In the genomic region with DNA sequence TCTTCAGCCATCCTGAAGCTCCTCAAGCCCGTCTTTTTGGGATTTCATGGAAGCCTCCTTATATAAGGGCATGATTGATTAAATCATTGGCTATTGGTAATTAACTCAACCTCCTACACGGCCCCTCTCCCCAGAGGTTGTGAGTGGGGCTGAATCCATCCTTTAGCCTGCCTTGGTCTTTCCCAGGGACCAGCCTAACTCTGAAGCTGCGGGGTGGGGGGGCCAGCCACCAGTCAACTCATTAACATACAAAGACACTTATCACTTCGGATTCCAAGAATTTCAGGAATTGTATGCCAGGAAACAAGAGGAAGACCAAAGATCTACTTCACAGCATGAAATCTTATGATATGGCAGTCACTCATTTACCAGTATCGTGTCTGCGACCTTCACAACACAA, we compare ENCODE assay signal across 22 cellular contexts. TPM values are rescaled to one million over a fixed set of nuclear protein-coding genes. Genes with fewer than 3 reads are reported as not detected.
DNase-seq lines count a peak whose midpoint lies in the region; FAIRE-seq and TF ChIP-seq lines count a peak whose summit lies in the region.
"Had no signal": no experiment of that assay in that cellular context is flagged by ENCODE, and none has a peak within 500 bp of the region (broad histone marks: within the 10 kb centered on the region; RNA-seq: fewer than 3 reads in every experiment).

No MANE protein-coding gene starts in this region.

- peaks cover 98% of the 10 kb centered on the region for H4K20me1 ChIP-seq in astrocyte (ENCODE audit: insufficient read depth, low read length)
- H4K20me1 ChIP-seq in hepatocyte (ENCODE audit: insufficient read depth, poor library complexity, severe bottlenecking) = peaks cover 3% of the 10 kb centered on the region
- H4K20me1 ChIP-seq: BLaER1 treated with 17β-estradiol and CSF1 and Interleukin-3, amounts not matched to agents 10 nM and 100 nM had no signal

- H3K27ac Mint-ChIP-seq in astrocyte (ENCODE audit: unreplicated experiment) (no peak overlapping the region), endodermal cell (peak overlapping the region; percentile 89), nephron (peak overlapping the region in 2 of 3 experiments; percentile 9 to 77)
- H3K27ac Mint-ChIP-seq: CD8-positive, alpha-beta T cell; GM23338; IgD-negative memory B cell had no signal

- H3K27me3 ChIP-seq in astrocyte (ENCODE audit: insufficient read depth, low read length) (no peaks in the 10 kb centered on the region), endodermal cell (ENCODE audit: control insufficient read depth, insufficient read depth, low read length, poor library complexity, severe bottlenecking) (no peaks in the 10 kb centered on the region), stomach smooth muscle (ENCODE audit: control insufficient read depth in 1 of 2, insufficient read depth in 2 of 2, low read length in 2 of 2) (no peaks in the 10 kb centered on the region), hepatocyte (no peaks in the 10 kb centered on the region), SJCRH30 (no peaks in the 10 kb centered on the region)

- H3K4me2 ChIP-seq in astrocyte (ENCODE audit: low read length) = no peak overlapping the region
- no peak overlapping the region for H3K4me2 ChIP-seq in hepatocyte
- H3K4me2 ChIP-seq: BLaER1 treated with 17β-estradiol and CSF1 and Interleukin-3, amounts not matched to agents 10 nM and 100 nM; GM23338; PC-9 had no signal

- no peak overlapping the region for H3K9ac ChIP-seq in astrocyte (ENCODE audit: low read length)
- H3K9ac ChIP-seq in endodermal cell (ENCODE audit: extremely low read depth, low read length, poor library complexity, severe bottlenecking) = peak overlapping the region; percentile 31
- H3K9ac ChIP-seq in stomach smooth muscle (ENCODE audit: low read length in 2 of 2) = no peak overlapping the region
- H3K9ac ChIP-seq: BLaER1 treated with 17β-estradiol and CSF1 and Interleukin-3, amounts not matched to agents 10 nM and 100 nM had no signal

- DNase-seq in astrocyte (ENCODE audit: low read depth) (no peak), endodermal cell (peak; percentile 81), hepatocyte (ENCODE audit: low spot score) (no peak), SKM-1 treated with dmso at 0.1 percent for 144 hours (lab: John Stamatoyannopoulos, UW; ENCODE audit: unreplicated experiment) (no peak), SJCRH30 (no peak)
- DNase-seq: Calu3; CD8-positive, alpha-beta T cell; GF-D8; HCEC 1CT; Karpas-422; NCI-H1417 treated with DMSO at 0.1 percent for 48 hours; NCI-H1930; NCI-H345; NCI-H526; PC-9 had no signal

- H3K4me3 Mint-ChIP-seq in astrocyte (ENCODE audit: unreplicated experiment) = peak overlapping the region; percentile 4
- H3K4me3 Mint-ChIP-seq in endodermal cell = peak overlapping the region; percentile 38
- H3K4me3 Mint-ChIP-seq in nephron = no peak overlapping the region
- H3K4me3 Mint-ChIP-seq: CD8-positive, alpha-beta T cell; GM23338; IgD-negative memory B cell had no signal

- WGBS in endodermal cell (ENCODE audit: insufficient coverage in 1 of 2, insufficient read length in 1 of 2), 2 experiments = 46 to 63% methylated on average over 1 to 6 of the region's 6 CpGs
- WGBS in hepatocyte (ENCODE audit: low lambda C conversion rate, missing lambda C conversion rate) = 78% methylated on average over 6 of the region's 6 CpGs

- peaks cover 19% of the 10 kb centered on the region for H3K4me1 ChIP-seq in astrocyte (ENCODE audit: insufficient read depth, low read length)
- H3K4me1 ChIP-seq in endodermal cell (ENCODE audit: control insufficient read depth, insufficient read depth, low read length) = peaks cover 30% of the 10 kb centered on the region
- H3K4me1 ChIP-seq in stomach smooth muscle (ENCODE audit: control insufficient read depth, insufficient read depth, low read length) = peaks cover 74% of the 10 kb centered on the region
- H3K4me1 ChIP-seq in hepatocyte (ENCODE audit: insufficient read depth) = peaks cover 20% of the 10 kb centered on the region
- no peaks in the 10 kb centered on the region; the same call in none of the 2 replicates for H3K4me1 ChIP-seq in SJCRH30

- peaks cover 14% of the 10 kb centered on the region for H3K36me3 Mint-ChIP-seq in astrocyte (ENCODE audit: low read depth, unreplicated experiment)
- H3K36me3 Mint-ChIP-seq in endodermal cell (ENCODE audit: low read depth) = peaks cover 51% of the 10 kb centered on the region
- H3K36me3 Mint-ChIP-seq in nephron (ENCODE audit: low read depth) = peaks cover 8% of the 10 kb centered on the region
- H3K36me3 Mint-ChIP-seq: CD8-positive, alpha-beta T cell; IgD-negative memory B cell had no signal

- H3K9me3 ChIP-seq in astrocyte (ENCODE audit: insufficient read depth, low read depth, low read length) = no peaks in the 10 kb centered on the region
- peaks cover 26% of the 10 kb centered on the region for H3K9me3 ChIP-seq in endodermal cell (ENCODE audit: control insufficient read depth, low read length)
- H3K9me3 ChIP-seq in stomach smooth muscle (ENCODE audit: control insufficient read depth in 2 of 2, low read length in 2 of 2) = no peaks in the 10 kb centered on the region
- H3K9me3 ChIP-seq in hepatocyte (ENCODE audit: low read depth) = no peaks in the 10 kb centered on the region
- H3K9me3 ChIP-seq in SJCRH30 (replicated peaks) = 0 out of 2 replicates have a peak, but pooled peaks cover 3% of the 10 kb centered on the region
- H3K9me3 ChIP-seq: BLaER1 treated with 17β-estradiol and CSF1 and Interleukin-3, amounts not matched to agents 10 nM and 100 nM had no signal

- H3K9me3 Mint-ChIP-seq in astrocyte (ENCODE audit: unreplicated experiment) (no peaks in the 10 kb centered on the region), endodermal cell (peaks cover 6% of the 10 kb centered on the region), nephron (no peaks in the 10 kb centered on the region)
- H3K9me3 Mint-ChIP-seq: CD8-positive, alpha-beta T cell; GM23338 had no signal

- H3K27me3 Mint-ChIP-seq in astrocyte (ENCODE audit: low read depth, unreplicated experiment) (no peaks in the 10 kb centered on the region), endodermal cell (ENCODE audit: insufficient read depth) (no peaks in the 10 kb centered on the region), nephron (ENCODE audit: low read depth) (no peaks in the 10 kb centered on the region)

- H3K79me2 ChIP-seq in astrocyte (ENCODE audit: insufficient read depth, low read length) = peaks cover 100% of the 10 kb centered on the region
- peaks cover 49% of the 10 kb centered on the region for H3K79me2 ChIP-seq in hepatocyte

- no peak for TF ChIP-seq CTCF in astrocyte (IDR thresholded peaks at IDR 0.05; ENCODE audit: insufficient read depth, low read depth, low read length)
- no peak for TF ChIP-seq CTCF in endodermal cell (conservative IDR thresholded peaks at IDR 0.05)
- no peak for TF ChIP-seq CTCF in nephron (IDR thresholded peaks at IDR 0.05; ENCODE audit: unreplicated experiment in 3 of 3)
- no peak for TF ChIP-seq CTCF in hepatocyte (IDR thresholded peaks at IDR 0.05; ENCODE audit: poor library complexity)

- no peak overlapping the region for H2AFZ ChIP-seq in astrocyte (ENCODE audit: low read depth, low read length)
- H2AFZ ChIP-seq in hepatocyte = no peak overlapping the region
- H2AFZ ChIP-seq: GM23338, PC-9 had no signal

- FAIRE-seq in astrocyte (lab: Jason Lieb, UNC) = no peak
- FAIRE-seq: GM12878 had no signal

- H3K4me3 ChIP-seq in astrocyte (ENCODE audit: insufficient read depth, low read depth, low read length) (no peak overlapping the region), endodermal cell (ENCODE audit: low read length) (peak overlapping the region; percentile 27), stomach smooth muscle (ENCODE audit: low read length in 2 of 2) (no peak overlapping the region), hepatocyte (no peak overlapping the region), SJCRH30 (no peak overlapping the region)
- H3K4me3 ChIP-seq: BLaER1 treated with 17β-estradiol and CSF1 and Interleukin-3, amounts not matched to agents 10 nM and 100 nM; GM12878; GM23338; PC-9 had no signal

- H3K4me1 Mint-ChIP-seq in astrocyte (ENCODE audit: low read depth, unreplicated experiment) (peaks cover 41% of the 10 kb centered on the region), endodermal cell (peaks cover 66% of the 10 kb centered on the region), nephron (peaks cover 45% of the 10 kb centered on the region)
- H3K4me1 Mint-ChIP-seq: IgD-negative memory B cell had no signal

- H3K27ac ChIP-seq in astrocyte (ENCODE audit: low read depth, low read length) (no peak overlapping the region), endodermal cell (ENCODE audit: low read depth, low read length) (no peak overlapping the region), stomach smooth muscle (ENCODE audit: low read length) (peak overlapping the region; percentile 49), hepatocyte (no peak overlapping the region), SJCRH30 (no peak overlapping the region)
- H3K27ac ChIP-seq: BLaER1 treated with 17β-estradiol and CSF1 and Interleukin-3, amounts not matched to agents 10 nM and 100 nM; HL-60; PC-9 had no signal

- no peaks in the 10 kb centered on the region for H3K9me2 ChIP-seq in hepatocyte (replicated peaks; ENCODE audit: insufficient read depth)

- H3K36me3 ChIP-seq in astrocyte (ENCODE audit: insufficient read depth, low read length) = peaks cover 23% of the 10 kb centered on the region
- H3K36me3 ChIP-seq in endodermal cell (ENCODE audit: control insufficient read depth, insufficient read depth, low read length) = peaks cover 74% of the 10 kb centered on the region
- peaks cover 2% of the 10 kb centered on the region in 2 donors for H3K36me3 ChIP-seq in stomach smooth muscle (ENCODE audit: control insufficient read depth in 2 of 2, insufficient read depth in 2 of 2, low read length in 2 of 2)
- no peaks in the 10 kb centered on the region for H3K36me3 ChIP-seq in hepatocyte (replicated peaks; ENCODE audit: insufficient read depth, low read depth)
- H3K36me3 ChIP-seq in SJCRH30 = peaks cover 18% of the 10 kb centered on the region
- H3K36me3 ChIP-seq: BLaER1 treated with 17β-estradiol and CSF1 and Interleukin-3, amounts not matched to agents 10 nM and 100 nM had no signal

RNA-seq across cellular contexts. Expression of a gene that starts 9.9 kb away (rescaled TPM):
- total RNA-seq in astrocyte (2,489 and 3,103 TPM in 2 replicates), endodermal cell (100 to 1,000 TPM; 702 to 764 TPM), hepatocyte (223 and 269 TPM in 2 replicates)
- polyA plus RNA-seq in endodermal cell (2013, experiment 1 of 2) = 174 TPM
- polyA plus RNA-seq in endodermal cell (2013, experiment 2 of 2) = 194 TPM
- polyA plus RNA-seq in hepatocyte = 138 and 140 TPM in 2 replicates
- 269 and 271 TPM in 2 replicates for total RNA-seq in SJCRH30 (2014; rRNA removed; shearing (Covaris generic))
- total RNA-seq: CD8-positive, alpha-beta T cell had no signal
- polyA plus RNA-seq: IgD-negative memory B cell had no signal

RNA-seq across cellular contexts. Expression of a gene that starts 10.1 kb away (rescaled TPM):
- 1,414 and 1,647 TPM in 2 replicates for total RNA-seq in astrocyte
- total RNA-seq in endodermal cell = 100 to 1,000 TPM; 388 to 398 TPM
- 216 TPM for polyA plus RNA-seq in endodermal cell (2013, experiment 1 of 2)
- polyA plus RNA-seq in endodermal cell (2013, experiment 2 of 2) = 219 TPM
- 126 and 171 TPM in 2 replicates for total RNA-seq in hepatocyte
- polyA plus RNA-seq in hepatocyte = 220 and 221 TPM in 2 replicates
- total RNA-seq in SJCRH30 (2014; rRNA removed; shearing (Covaris generic)) = 251 and 258 TPM in 2 replicates
- total RNA-seq: CD8-positive, alpha-beta T cell had no signal
- polyA plus RNA-seq: IgD-negative memory B cell had no signal

Comparison
In these comparisons a context has a peak if more than half of its experiments do, and no peak if none do; other contexts are left out.
1. H3K4me3 Mint-ChIP-seq: peak in astrocyte (single experiment) and endodermal cell (single experiment); none in nephron (0 of 3).